9 cellular contexts compared by ENCODE assay signal in genomic region chr14:94423465-94424056, GRCh38.
DNase-seq lines count a peak whose midpoint lies in the region; ATAC-seq and TF ChIP-seq lines count a peak whose summit lies in the region.
"Had no signal": no experiment of that assay in that cellular context is flagged by ENCODE, and none has a peak within 500 bp of the region (broad histone marks: within the 10 kb centered on the region; RNA-seq: fewer than 3 reads in every experiment).

No MANE protein-coding gene starts in this region.

- no peak overlapping the region for H3K4me3 ChIP-seq in parathyroid adenoma (ENCODE audit: low read depth, low read length)

- H2AFZ ChIP-seq in parathyroid adenoma: peak overlapping the region; percentile 8

- peak; percentile 54 for DNase-seq in COLO668 (lab: John Stamatoyannopoulos, UW; ENCODE audit: unreplicated experiment)
- peak; percentile 74 to 75 for DNase-seq in NCI-H524 (lab: John Stamatoyannopoulos, UW)
- DNase-seq in activated T-cell treated with anti-CD3 and anti-CD28 coated beads for 4 hours: peak; percentile 7
- DNase-seq in globus pallidus (ENCODE audit: low spot score): peak; percentile 63
- DNase-seq in NCI-H2196 (lab: John Stamatoyannopoulos, UW; ENCODE audit: unreplicated experiment): no peak
- DNase-seq in effector CD4-positive, alpha-beta T cell: no peak

- H3K4me1 ChIP-seq in parathyroid adenoma: peaks cover 7% of the 10 kb centered on the region

- H3K9me3 ChIP-seq in parathyroid adenoma (ENCODE audit: control insufficient read depth, low read length): no peaks in the 10 kb centered on the region

- H3K4me2 ChIP-seq in parathyroid adenoma (ENCODE audit: low read length): peak overlapping the region; percentile 36

- ATAC-seq in GM21528 (IDR thresholded peaks at IDR 0.05; ENCODE audit: low FRiP score, unreplicated experiment): peak; percentile 63
- ATAC-seq: T-cell had no signal

- TF ChIP-seq CTCF in parathyroid adenoma (IDR thresholded peaks at IDR 0.05): peak; percentile 72

- no peaks in the 10 kb centered on the region for H3K27me3 ChIP-seq in parathyroid adenoma (ENCODE audit: control insufficient read depth, insufficient read depth, low read length)

- H3K79me2 ChIP-seq in parathyroid adenoma: no peaks in the 10 kb centered on the region

- no peaks in the 10 kb centered on the region for H3K36me3 ChIP-seq in parathyroid adenoma (ENCODE audit: control insufficient read depth, insufficient read depth, low read length)

- H3K9ac ChIP-seq in parathyroid adenoma: no peak overlapping the region

- H3K27ac ChIP-seq in parathyroid adenoma: no peak overlapping the region

Comparison
In these comparisons a context has a peak if more than half of its experiments do, and no peak if none do; other contexts are left out.
1. DNase-seq: peak in COLO668 (single experiment), NCI-H524 (2 of 2), activated T-cell treated with anti-CD3 and anti-CD28 coated beads for 4 hours (single experiment) and globus pallidus (single experiment); none in NCI-H2196 (single experiment) and effector CD4-positive, alpha-beta T cell (single experiment).